ENCODE assay signal across 9 cellular contexts in genomic region chr12:14993537-14994266, GRCh38. TPM values are rescaled to one million over a fixed set of nuclear protein-coding genes. Genes with fewer than 3 reads are reported as not detected.
DNase-seq lines count a peak whose midpoint lies in the region; ATAC-seq and TF ChIP-seq lines count a peak whose summit lies in the region.
"Had no signal": no experiment of that assay in that cellular context is flagged by ENCODE, and none has a peak within 500 bp of the region (broad histone marks: within the 10 kb centered on the region; RNA-seq: fewer than 3 reads in every experiment).

No MANE protein-coding gene starts in this region.

- no peak overlapping the region for H3K4me3 Mint-ChIP-seq in CD14-positive monocyte
- H3K4me3 Mint-ChIP-seq in activated T-helper 1 cell treated with anti-CD3 and anti-CD28 coated beads, Interleukin-12 subunit alpha, Interleukin-12 subunit beta, Interleukin-2, Interleukin-4 antibody, amounts not matched to agents 30 ng/mL and 10 ng/mL and 1 ng/mL, durations not matched to agents 14 hours and 24 hours and 36 hours, result no peak overlapping the region

- H3K27me3 Mint-ChIP-seq in CD14-positive monocyte (ENCODE audit: low read depth in 3 of 3), result peaks cover 0 to 4% (median 3%) of the 10 kb centered on the region in 3 donors
- H3K27me3 Mint-ChIP-seq in activated T-helper 1 cell treated with anti-CD3 and anti-CD28 coated beads, Interleukin-12 subunit alpha, Interleukin-12 subunit beta, Interleukin-2, Interleukin-4 antibody, amounts not matched to agents 30 ng/mL and 10 ng/mL and 1 ng/mL, durations not matched to agents 14 hours and 24 hours and 36 hours (ENCODE audit: insufficient read depth), result peaks cover 14% of the 10 kb centered on the region

- peaks cover 45% of the 10 kb centered on the region for H3K4me1 Mint-ChIP-seq in CD14-positive monocyte
- H3K4me1 Mint-ChIP-seq in activated T-helper 1 cell treated with anti-CD3 and anti-CD28 coated beads, Interleukin-12 subunit alpha, Interleukin-12 subunit beta, Interleukin-2, Interleukin-4 antibody, amounts not matched to agents 30 ng/mL and 10 ng/mL and 1 ng/mL, durations not matched to agents 14 hours and 24 hours and 36 hours (ENCODE audit: low read depth), result peaks cover 37% of the 10 kb centered on the region

- intact Hi-C loops in CD14-positive monocyte (cut with micrococcal nuclease), result loop anchor here in 1 of 2 donors (5.0 kb wide), 1 partner anchor 41 kb away; no protein-coding TSS in a partner anchor
- intact Hi-C loops in activated T-helper 1 cell treated with anti-CD3 and anti-CD28 coated beads, Interleukin-12 subunit alpha, Interleukin-12 subunit beta, Interleukin-2, Interleukin-4 antibody, amounts not matched to agents 30 ng/mL and 10 ng/mL and 1 ng/mL, durations not matched to agents 14 hours and 24 hours and 36 hours (cut with micrococcal nuclease), result loop anchor here (2.0 kb wide), 5 partner anchors 15 to 363 kb away; partner anchors contain the start of gene ARHGDIB

- no peak for TF ChIP-seq CTCF in CD14-positive monocyte (IDR thresholded peaks at IDR 0.05)

- peaks cover 0 to 5% (median 0%) of the 10 kb centered on the region in 7 donors for H3K9me3 Mint-ChIP-seq in CD14-positive monocyte
- peaks cover 18% of the 10 kb centered on the region for H3K9me3 Mint-ChIP-seq in activated T-helper 1 cell treated with anti-CD3 and anti-CD28 coated beads, Interleukin-12 subunit alpha, Interleukin-12 subunit beta, Interleukin-2, Interleukin-4 antibody, amounts not matched to agents 30 ng/mL and 10 ng/mL and 1 ng/mL, durations not matched to agents 14 hours and 24 hours and 36 hours

- ATAC-seq in HG02798 (IDR thresholded peaks at IDR 0.05; ENCODE audit: poor library complexity, unreplicated experiment), result peak; percentile 33
- no peak for ATAC-seq in GM19397 (IDR thresholded peaks at IDR 0.05; ENCODE audit: unreplicated experiment)

- H3K27ac Mint-ChIP-seq in CD14-positive monocyte, result peak overlapping the region in 3 of 7 donors; percentile 0 to 67 (median 49)
- H3K27ac Mint-ChIP-seq in activated T-helper 1 cell treated with anti-CD3 and anti-CD28 coated beads, Interleukin-12 subunit alpha, Interleukin-12 subunit beta, Interleukin-2, Interleukin-4 antibody, amounts not matched to agents 30 ng/mL and 10 ng/mL and 1 ng/mL, durations not matched to agents 14 hours and 24 hours and 36 hours, result no peak overlapping the region

- H3K36me3 Mint-ChIP-seq in CD14-positive monocyte, result no peaks in the 10 kb centered on the region
- H3K36me3 Mint-ChIP-seq in activated T-helper 1 cell treated with anti-CD3 and anti-CD28 coated beads, Interleukin-12 subunit alpha, Interleukin-12 subunit beta, Interleukin-2, Interleukin-4 antibody, amounts not matched to agents 30 ng/mL and 10 ng/mL and 1 ng/mL, durations not matched to agents 14 hours and 24 hours and 36 hours (ENCODE audit: low read depth), result peaks cover 1% of the 10 kb centered on the region

- DNase-seq in CD14-positive monocyte (ENCODE audit: low spot score) (peak; percentile 48), myocyte (ENCODE audit: low read depth) (peak; percentile 44), T-helper 9 cell (no peak), middle frontal gyrus (ENCODE audit: extremely low spot score, low spot score) (no peak)
- DNase-seq in activated T-cell treated with anti-CD3 and anti-CD28 coated beads, Interleukin-2, amount 50 U/mL, for 48 hours, result peak; percentile 34 to 46
- DNase-seq in activated T-helper 1 cell treated with anti-CD3 and anti-CD28 coated beads, Interleukin-12 subunit alpha, Interleukin-12 subunit beta, Interleukin-2, Interleukin-4 antibody, amounts not matched to agents 30 ng/mL and 10 ng/mL and 1 ng/mL, durations not matched to agents 14 hours and 24 hours and 36 hours (ENCODE audit: low spot score), result no peak
- DNase-seq: cortex of kidney had no signal

RNA-seq across cellular contexts. Expression of gene PDE6H, which starts 20.9 kb away (rescaled TPM):
- under 1 TPM in 1 of 2 donors, not detected in 1; 0.33 TPM for polyA plus RNA-seq in CD14-positive monocyte
- not detected in 2 replicates for total RNA-seq in myocyte
- polyA plus RNA-seq in myocyte (2012), result not detected
- total RNA-seq in activated T-helper 1 cell treated with anti-CD3 and anti-CD28 coated beads, Interleukin-12 subunit alpha, Interleukin-12 subunit beta, Interleukin-2, Interleukin-4 antibody, amounts not matched to agents 30 ng/mL and 10 ng/mL and 1 ng/mL, durations not matched to agents 14 hours and 24 hours and 36 hours, result not detected in 2 replicates

RNA-seq across cellular contexts. Expression of gene ARHGDIB, which starts 32.3 kb away (rescaled TPM):
- 1,000 to 10,000 TPM; 1,854 to 2,228 TPM for polyA plus RNA-seq in CD14-positive monocyte
- total RNA-seq in myocyte, result 0.47 TPM in 1 of 2 replicates, not detected in the other
- polyA plus RNA-seq in myocyte (2012), result 3.2 TPM
- 494 and 511 TPM in 2 replicates for total RNA-seq in activated T-helper 1 cell treated with anti-CD3 and anti-CD28 coated beads, Interleukin-12 subunit alpha, Interleukin-12 subunit beta, Interleukin-2, Interleukin-4 antibody, amounts not matched to agents 30 ng/mL and 10 ng/mL and 1 ng/mL, durations not matched to agents 14 hours and 24 hours and 36 hours

RNA-seq across cellular contexts. Expression of gene ERP27, which starts 55.4 kb away (rescaled TPM):
- 1 to 10 TPM; 2.5 TPM for polyA plus RNA-seq in CD14-positive monocyte
- total RNA-seq in myocyte, result 0.47 TPM in 1 of 2 replicates, not detected in the other
- polyA plus RNA-seq in myocyte (2012), result not detected
- total RNA-seq in activated T-helper 1 cell treated with anti-CD3 and anti-CD28 coated beads, Interleukin-12 subunit alpha, Interleukin-12 subunit beta, Interleukin-2, Interleukin-4 antibody, amounts not matched to agents 30 ng/mL and 10 ng/mL and 1 ng/mL, durations not matched to agents 14 hours and 24 hours and 36 hours, result 2.2 and 2.3 TPM in 2 replicates

Comparison
In these comparisons a context has a peak if more than half of its experiments do, and no peak if none do; other contexts are left out.
1. DNase-seq: peak in CD14-positive monocyte (single experiment), activated T-cell treated with anti-CD3 and anti-CD28 coated beads, Interleukin-2, amount 50 U/mL, for 48 hours (2 of 2) and myocyte (single experiment); none in T-helper 9 cell (single experiment), activated T-helper 1 cell treated with anti-CD3 and anti-CD28 coated beads, Interleukin-12 subunit alpha, Interleukin-12 subunit beta, Interleukin-2, Interleukin-4 antibody, amounts not matched to agents 30 ng/mL and 10 ng/mL and 1 ng/mL, durations not matched to agents 14 hours and 24 hours and 36 hours (single experiment) and middle frontal gyrus (single experiment).
2. RNA of gene ARHGDIB, which starts 32.3 kb away (total RNA-seq): 494 to 511 TPM in activated T-helper 1 cell treated with anti-CD3 and anti-CD28 coated beads, Interleukin-12 subunit alpha, Interleukin-12 subunit beta, Interleukin-2, Interleukin-4 antibody, amounts not matched to agents 30 ng/mL and 10 ng/mL and 1 ng/mL, durations not matched to agents 14 hours and 24 hours and 36 hours; 0.47 TPM in myocyte; every median in the first group is over 100 times any median in the second.